10 cellular contexts compared by ENCODE assay signal in genomic region chr16:10961231-10961630, GRCh38. TPM values are rescaled to one million over a fixed set of nuclear protein-coding genes. Genes with fewer than 3 reads are reported as not detected.
DNase-seq lines count a peak whose midpoint lies in the region; ATAC-seq and TF ChIP-seq lines count a peak whose summit lies in the region.
"Had no signal": no experiment of that assay in that cellular context is flagged by ENCODE, and none has a peak within 500 bp of the region (broad histone marks: within the 10 kb centered on the region; RNA-seq: fewer than 3 reads in every experiment).

No MANE protein-coding gene starts in this region.

- no peak for TF ChIP-seq CTCF in dorsolateral prefrontal cortex (IDR thresholded peaks at IDR 0.05 in 54 of 56, conservative IDR thresholded peaks at IDR 0.05 in 2 of 56; ENCODE audit: low read depth in 1 of 56, partially characterized antibody in 56 of 56)

- no peak overlapping the region for H3K4me3 ChIP-seq in dorsolateral prefrontal cortex

- intact Hi-C loops in dorsolateral prefrontal cortex (cut with DNase I) = loop anchor here in 1 of 2 donors (10.0 kb wide), 1 partner anchor 754 kb away; no protein-coding TSS in a partner anchor

- no peaks in the 10 kb centered on the region for H3K27me3 ChIP-seq in dorsolateral prefrontal cortex

- DNase-seq in A172 (ENCODE audit: low spot score) (peak; percentile 82), LHCN-M2 (ENCODE audit: low read depth) (peak; percentile 85), epithelial cell of prostate (ENCODE audit: low read depth, low spot score) (no peak), myocyte (ENCODE audit: low read depth) (peak; percentile 85), dorsolateral prefrontal cortex (no peak), caudate nucleus (lab: John Stamatoyannopoulos, UW) (no peak), epidermal melanocyte (ENCODE audit: insufficient read length, low spot score) (no peak)
- DNase-seq: activated CD8-positive, alpha-beta memory T cell treated with anti-CD3 and anti-CD28 coated beads for 24 hours; SHP77 had no signal

- ATAC-seq in GM21447 (IDR thresholded peaks at IDR 0.05; ENCODE audit: unreplicated experiment) = no peak

- H3K27ac ChIP-seq in epithelial cell of prostate (peak overlapping the region; percentile 49), dorsolateral prefrontal cortex (peak overlapping the region in 1 of 59 donors; percentile 9), caudate nucleus (ENCODE audit: low read depth, low read length) (no peak overlapping the region)

RNA-seq across cellular contexts. Expression of gene CLEC16A, which starts 16.9 kb away (rescaled TPM):
- total RNA-seq in A172 (2014; rRNA removed; shearing (Covaris generic)) = 13.3 and 17.3 TPM in 2 replicates
- total RNA-seq in LHCN-M2 (2014; rRNA removed) (13.4 and 15.3 TPM in 2 replicates), myocyte (20.7 and 23.8 TPM in 2 replicates), dorsolateral prefrontal cortex (10 to 100 TPM; 40.5 to 75.1 (median 58.1) TPM)
- polyA plus RNA-seq in LHCN-M2 (2012) = 13.9 TPM
- 28.7 TPM for polyA plus RNA-seq in myocyte (2012)

RNA-seq across cellular contexts. Expression of gene DEXI, which starts 19.0 kb away (rescaled TPM):
- total RNA-seq in A172 (2014; rRNA removed; shearing (Covaris generic)) = 65.9 and 66.5 TPM in 2 replicates
- 50.7 and 62.3 TPM in 2 replicates for total RNA-seq in LHCN-M2 (2014; rRNA removed)
- 32.7 TPM for polyA plus RNA-seq in LHCN-M2 (2012)
- 63.8 and 75.2 TPM in 2 replicates for total RNA-seq in myocyte
- 49.9 TPM for polyA plus RNA-seq in myocyte (2012)
- 10 to 100 TPM; 40.9 to 88.1 (median 56.7) TPM for total RNA-seq in dorsolateral prefrontal cortex

Comparison
In these comparisons a context has a peak if more than half of its experiments do, and no peak if none do; other contexts are left out.
1. DNase-seq: peak in A172 (single experiment), LHCN-M2 (single experiment) and myocyte (single experiment); none in epithelial cell of prostate (single experiment), dorsolateral prefrontal cortex (0 of 10), caudate nucleus (0 of 61) and epidermal melanocyte (single experiment).